In the genomic region with DNA sequence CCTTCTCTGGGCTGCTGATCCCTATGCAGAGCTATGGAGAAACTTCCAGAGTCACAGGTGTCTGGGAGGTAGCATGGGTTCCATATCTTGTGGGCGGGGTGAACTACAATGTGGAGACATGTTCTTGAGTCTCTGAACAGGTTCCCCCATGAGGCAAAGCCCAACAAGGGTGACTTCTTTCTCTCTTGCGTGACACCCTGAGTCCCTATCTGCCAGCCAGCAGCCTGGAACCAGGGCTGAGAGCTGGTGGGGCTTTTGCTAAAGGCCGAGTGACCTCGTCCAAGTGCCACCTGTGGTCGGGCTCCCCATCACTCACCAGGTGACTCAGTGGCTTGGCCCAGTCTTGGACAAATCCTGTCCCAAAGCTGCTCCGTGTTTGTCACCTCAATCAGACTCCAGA, we compare ENCODE assay signal across 31 cellular contexts.
"Had no signal": no experiment of that assay in that cellular context is flagged by ENCODE, and none has a peak within 500 bp of the region (broad histone marks: within the 10 kb centered on the region; RNA-seq: fewer than 3 reads in every experiment).

No MANE protein-coding gene starts in this region.

- H3K9me3 ChIP-seq: ascending aorta had no signal

- ATAC-seq: activated CD4-positive, alpha-beta T cell treated with anti-CD3 and anti-CD28 coated beads for 36 hours; activated CD4-positive, CD25-positive, alpha-beta regulatory T cell treated with anti-CD3 and anti-CD28 coated beads, Interleukin-2, amount 50 U/mL, for 24 hours; activated CD8-positive, alpha-beta memory T cell treated with anti-CD3 and anti-CD28 coated beads, Interleukin-2, amount 10 ng/mL, durations not matched to agents 7 days and 5 days; activated CD8-positive, alpha-beta T cell treated with anti-CD3 and anti-CD28 coated beads, Interleukin-2, amount 10 ng/mL, durations not matched to agents 7 days and 5 days; activated naive CD8-positive, alpha-beta T cell treated with anti-CD3 and anti-CD28 coated beads, Interleukin-2, amount 50 U/mL, for 24 hours; WTC11 had no signal

- DNase-seq: activated CD4-positive, alpha-beta memory T cell treated with anti-CD3 and anti-CD28 coated beads, Interleukin-2, amount 10 ng/mL, durations not matched to agents 7 days and 5 days; activated CD4-positive, alpha-beta T cell treated with anti-CD3 and anti-CD28 coated beads for 1 hour; activated CD4-positive, alpha-beta T cell treated with anti-CD3 and anti-CD28 coated beads for 36 hours; activated CD4-positive, alpha-beta T cell treated with anti-CD3 and anti-CD28 coated beads for 48 hours; activated CD4-positive, alpha-beta T cell treated with anti-CD3 and anti-CD28 coated beads, Interleukin-2, amount 10 ng/mL, durations not matched to agents 7 days and 5 days; activated CD4-positive, alpha-beta T cell treated with anti-CD3 and anti-CD28 coated beads, Interleukin-2, amount 50 U/mL, for 48 hours; activated CD4-positive, CD25-positive, alpha-beta regulatory T cell; activated CD8-positive, alpha-beta memory T cell treated with anti-CD3 and anti-CD28 coated beads for 24 hours; activated CD8-positive, alpha-beta memory T cell treated with anti-CD3 and anti-CD28 coated beads, Interleukin-2, amount 10 ng/mL, durations not matched to agents 7 days and 5 days; activated CD8-positive, alpha-beta memory T cell treated with anti-CD3 and anti-CD28 coated beads, Interleukin-2, amount 50 U/mL, for 48 hours; activated CD8-positive, alpha-beta T cell treated with anti-CD3 and anti-CD28 coated beads, Interleukin-2, amount 10 ng/mL, durations not matched to agents 7 days and 5 days; activated effector memory CD4-positive, alpha-beta T cell treated with Interleukin-2 at 50 U/mL for 16 hours; activated gamma-delta T cell; activated naive CD4-positive, alpha-beta T cell treated with anti-CD3 and anti-CD28 coated beads, Interleukin-2, amount 10 ng/mL, durations not matched to agents 7 days and 5 days; activated naive CD4-positive, alpha-beta T cell treated with Interleukin-2 at 50 U/mL for 16 hours; activated naive CD8-positive, alpha-beta T cell treated with anti-CD3 and anti-CD28 coated beads, Interleukin-2, amount 10 ng/mL, durations not matched to agents 7 days and 5 days; activated naive CD8-positive, alpha-beta T cell treated with anti-CD3 and anti-CD28 coated beads, Interleukin-2, amount 50 U/mL, for 24 hours; activated T-cell treated with anti-CD3 and anti-CD28 coated beads, Interleukin-2, amount 50 U/mL, for 24 hours; activated T-cell treated with anti-CD3 and anti-CD28 coated beads, Interleukin-2, amount 50 U/mL, for 48 hours; amygdala; anterior cingulate cortex; caudate nucleus; cerebellar nuclear complex; T-helper 1 cell; T-helper 2 cell; T-helper 9 cell; WERI-Rb-1 had no signal

- H3K27ac ChIP-seq: ascending aorta, cardiac muscle cell, WERI-Rb-1 had no signal

- H3K36me3 ChIP-seq: ascending aorta, cardiac muscle cell, WERI-Rb-1 had no signal

- H3K27me3 ChIP-seq: ascending aorta had no signal

- H3K4me3 ChIP-seq: ascending aorta, cardiac muscle cell had no signal

- H3K4me1 ChIP-seq: ascending aorta had no signal
